In genomic region chr1:51623025-51623424, GRCh38 we compare ENCODE assay signal across 15 cellular contexts. TPM values are rescaled to one million over a fixed set of nuclear protein-coding genes. Genes with fewer than 3 reads are reported as not detected.
A peak's percentile ranks its signal among the peaks of the same experiment; 100 is the strongest.
DNase-seq lines count a peak whose midpoint lies in the region; ATAC-seq and TF ChIP-seq lines count a peak whose summit lies in the region.
"Had no signal": no experiment of that assay in that cellular context is flagged by ENCODE, and none has a peak within 500 bp of the region (broad histone marks: within the 10 kb centered on the region; RNA-seq: fewer than 3 reads in every experiment).

No MANE protein-coding gene starts in this region.

- TF ChIP-seq POLR2A in gastroesophageal sphincter (IDR thresholded peaks at IDR 0.05): no peak
- TF ChIP-seq POLR2A in testis (IDR thresholded peaks at IDR 0.05): no peak

- H3K9me2 ChIP-seq in PC-3 (replicated peaks; ENCODE audit: low read length): no peaks in the 10 kb centered on the region

- H3K4me2 ChIP-seq in PC-3 (ENCODE audit: low read length): peak overlapping the region; percentile 76

- POLR2A ChIA-PET in PC-3 (lab: Charles Lee; ENCODE audit: unreplicated experiment) (no interaction called here), HEK293T (lab: Yijun Ruan, JAX) (interaction anchor here (1.2 kb wide), 1 partner anchor 106 kb away, joined by 3 read pairs; no protein-coding TSS in a partner anchor)

- H3F3A ChIP-seq in PC-3 (ENCODE audit: low read length, unreplicated experiment): no peaks in the 10 kb centered on the region

- H3K27ac ChIP-seq in PC-3 (ENCODE audit: low read length): peak overlapping the region; percentile 93
- peak overlapping the region in 3 of 4 donors; percentile 18 to 62 (median 50) for H3K27ac ChIP-seq in gastroesophageal sphincter
- H3K27ac ChIP-seq in testis: peak overlapping the region; percentile 26 to 86

- ATAC-seq in PC-3 (no peak), gastroesophageal sphincter (no peak)

- no peak overlapping the region for H2AFZ ChIP-seq in PC-3 (ENCODE audit: low read length)

- H3K4me3 ChIP-seq in PC-3 (ENCODE audit: low read length): peak overlapping the region; percentile 17; the same call in 1 of the 2 replicates
- H3K4me3 ChIP-seq in gastroesophageal sphincter: no peak overlapping the region
- no peak overlapping the region for H3K4me3 ChIP-seq in testis
- H3K4me3 ChIP-seq: MG63 had no signal

- H3K79me2 ChIP-seq in PC-3 (ENCODE audit: low read length): peaks cover 89% of the 10 kb centered on the region

- H3K36me3 ChIP-seq in PC-3 (ENCODE audit: low read depth, low read length): no peaks in the 10 kb centered on the region
- no peaks in the 10 kb centered on the region for H3K36me3 ChIP-seq in gastroesophageal sphincter
- no peaks in the 10 kb centered on the region for H3K36me3 ChIP-seq in testis (ENCODE audit: low read depth, missing control alignments)
- H3K36me3 ChIP-seq: MG63 had no signal

- no peaks in the 10 kb centered on the region for H3K27me3 ChIP-seq in PC-3 (ENCODE audit: low read length)
- H3K27me3 ChIP-seq in gastroesophageal sphincter: no peaks in the 10 kb centered on the region
- no peaks in the 10 kb centered on the region for H3K27me3 ChIP-seq in testis
- H3K27me3 ChIP-seq: MG63 had no signal

- BruUV-seq in PC-3 (replicated peaks; lab: Mats Ljungman, UMichigan): no TSS peak

- H3K4me1 ChIP-seq in PC-3 (ENCODE audit: insufficient read depth, low read length) (peaks cover 68% of the 10 kb centered on the region), gastroesophageal sphincter (peaks cover 4 to 90% (median 12%) of the 10 kb centered on the region in 3 donors), testis (peaks cover 31% of the 10 kb centered on the region)

- H4K20me1 ChIP-seq in PC-3 (ENCODE audit: low read length): no peaks in the 10 kb centered on the region

- intact Hi-C loops in PC-3 (cut with micrococcal nuclease): no loop called here
- intact Hi-C loops in testis (cut with DNase I; ENCODE audit: low total_unique reads): no loop called here

- DNase-seq in NCI-H2029 treated with DMSO at 0.1 percent for 48 hours (lab: John Stamatoyannopoulos, UW) (peak; percentile 88), NCI-H2029 (lab: John Stamatoyannopoulos, UW) (no peak), PC-3 (no peak), testis (no peak), GM10266 (ENCODE audit: extremely low spot score) (no peak), HEK293T (ENCODE audit: extremely low spot score) (no peak)
- no peak for DNase-seq in NK-92 treated with Interleukin-12 subunit alpha and Interleukin-12 subunit beta, amount 100 ng/mL, for 24 hours (lab: John Stamatoyannopoulos, UW)
- DNase-seq: activated CD4-positive, alpha-beta T cell treated with anti-CD3 and anti-CD28 coated beads, Interleukin-2, amount 50 U/mL, for 4 hours; activated naive CD8-positive, alpha-beta T cell treated with anti-CD3 and anti-CD28 coated beads, Interleukin-2, amount 10 ng/mL, durations not matched to agents 7 days and 5 days; activated T-cell treated with anti-CD3 and anti-CD28 coated beads, Interleukin-2, amount 50 U/mL, for 4 hours; CD4-positive, alpha-beta T cell; small intestine; stimulated activated naive CD4-positive, alpha-beta T cell treated with Interleukin-2 at 50 U/mL for 16 hours had no signal

- H3K9me3 ChIP-seq in PC-3 (ENCODE audit: low read length) (no peaks in the 10 kb centered on the region), gastroesophageal sphincter (no peaks in the 10 kb centered on the region), testis (no peaks in the 10 kb centered on the region)
- H3K9me3 ChIP-seq: MG63 had no signal

- no peak for TF ChIP-seq EP300 in gastroesophageal sphincter (IDR thresholded peaks at IDR 0.05)

- no peak for TF ChIP-seq CTCF in PC-3 (conservative IDR thresholded peaks at IDR 0.05; ENCODE audit: low read depth, low read length)
- no peak for TF ChIP-seq CTCF in gastroesophageal sphincter (IDR thresholded peaks at IDR 0.05)
- no peak for TF ChIP-seq CTCF in testis (IDR thresholded peaks at IDR 0.05)
- TF ChIP-seq CTCF in GM10266 (IDR thresholded peaks at IDR 0.05; ENCODE audit: control insufficient read depth, insufficient read depth, low read depth, missing control alignments): no peak

- H3K9ac ChIP-seq in PC-3 (ENCODE audit: low read length): peak overlapping the region; percentile 61

- CTCF ChIA-PET in PC-3 (lab: Charles Lee) (no interaction called here), HEK293T (lab: Yijun Ruan, JAX) (interaction anchor here (0.9 kb wide), 1 partner anchor 33 kb away, joined by 5 read pairs; no protein-coding TSS in a partner anchor)

- WGBS in gastroesophageal sphincter (ENCODE audit: low coverage in 1 of 2), 2 donors: 82 to 89% methylated on average over 2 of the region's 2 CpGs
- WGBS in testis, 2 donors: 78 to 79% methylated on average over 2 of the region's 2 CpGs

TF ChIP-seq in HEK293T, 16 proteins besides CTCF, POLR2A, EP300 and RAD21:
- no peak for TF ChIP-seq BHLHE40 (IDR thresholded peaks at IDR 0.05; ENCODE audit: borderline replicate concordance)
- no peak for TF ChIP-seq L3MBTL2 (conservative IDR thresholded peaks at IDR 0.05)
- TF ChIP-seq CTBP1 (IDR thresholded peaks at IDR 0.05; ENCODE audit: borderline replicate concordance): no peak
- TF ChIP-seq TARDBP (IDR thresholded peaks at IDR 0.05): no peak
- TF ChIP-seq FOXK2 (IDR thresholded peaks at IDR 0.05): no peak
- TF ChIP-seq HDGF (IDR thresholded peaks at IDR 0.05; ENCODE audit: borderline replicate concordance): no peak
- no peak for TF ChIP-seq LEF1 (IDR thresholded peaks at IDR 0.05; ENCODE audit: borderline replicate concordance)
- TF ChIP-seq FOXM1 (IDR thresholded peaks at IDR 0.05; ENCODE audit: borderline replicate concordance): no peak
- TF ChIP-seq SUZ12 (IDR thresholded peaks at IDR 0.05): no peak
- no peak for TF ChIP-seq NFRKB (IDR thresholded peaks at IDR 0.05)
- no peak for TF ChIP-seq PKNOX1 (IDR thresholded peaks at IDR 0.05)
- no peak for TF ChIP-seq ELF4 (IDR thresholded peaks at IDR 0.05)

RNA-seq across cellular contexts. Expression of gene OSBPL9, which starts 6.1 kb away (rescaled TPM):
- total RNA-seq in PC-3 (2014; rRNA removed) (40.5 and 74.7 TPM in 2 replicates), gastroesophageal sphincter (100 to 1,000 TPM in 1 of 4 donors, 10 to 100 TPM in 3; 56.9 to 110 (median 78.3) TPM), testis (100 to 1,000 TPM; 117 to 160 TPM)
- 59.3 TPM for polyA plus RNA-seq in testis (ENCODE audit: insufficient read depth, low read depth, low replicate concordance)
